In genomic region chr1:165686121-165686970, GRCh38 we compare ENCODE assay signal across 9 cellular contexts. TPM values are rescaled to one million over a fixed set of nuclear protein-coding genes. Genes with fewer than 3 reads are reported as not detected.
DNase-seq lines count a peak whose midpoint lies in the region; ATAC-seq and TF ChIP-seq lines count a peak whose summit lies in the region.
"Had no signal": no experiment of that assay in that cellular context is flagged by ENCODE, and none has a peak within 500 bp of the region (broad histone marks: within the 10 kb centered on the region; RNA-seq: fewer than 3 reads in every experiment).

No MANE protein-coding gene starts in this region.

- H3K9me3 ChIP-seq in adrenal gland (replicated peaks in 1 of 3) = no peaks in the 10 kb centered on the region

- H3K27ac ChIP-seq in brain microvascular endothelial cell = no peak overlapping the region
- H3K27ac ChIP-seq in adrenal gland = no peak overlapping the region

- no peak for TF ChIP-seq POLR2A in adrenal gland (IDR thresholded peaks at IDR 0.05)

- peak; percentile 30 for TF ChIP-seq CTCF in brain microvascular endothelial cell (IDR thresholded peaks at IDR 0.05; ENCODE audit: low read depth, low read length, missing control alignments)
- TF ChIP-seq CTCF in adrenal gland (IDR thresholded peaks at IDR 0.05) = no peak

- peaks cover 13 to 56% of the 10 kb centered on the region in 2 donors for H3K4me1 ChIP-seq in adrenal gland (replicated peaks in 1 of 2)

- WGBS in adrenal gland, 4 donors = 77 to 87% (median 82%) methylated on average over 6 of the region's 6 CpGs

- H3K36me3 ChIP-seq in brain microvascular endothelial cell (replicated peaks) (peaks cover 14% of the 10 kb centered on the region), adrenal gland (replicated peaks in 1 of 2) (peaks cover 0 to 15% of the 10 kb centered on the region in 2 donors)

- no peak overlapping the region for H3K4me3 ChIP-seq in brain microvascular endothelial cell (ENCODE audit: low read depth, low read length)
- no peak overlapping the region for H3K4me3 ChIP-seq in adrenal gland

- in situ Hi-C loops in brain microvascular endothelial cell (cut with HindIII; ENCODE audit: low pct_ligation_motif_present, low sequenced_read_pairs) = no loop called here
- in situ Hi-C loops in G401 (cut with HindIII; ENCODE audit: low sequenced_read_pairs) = no loop called here

- DNase-seq in CMK (ENCODE audit: low read depth) (peak; percentile 35), brain microvascular endothelial cell (no peak), SHP77 treated with DMSO at 0.1 percent for 48 hours (lab: John Stamatoyannopoulos, UW) (no peak), G401 (ENCODE audit: low spot score) (no peak), adrenal gland (no peak)
- DNase-seq: SW 1271 had no signal

- H3K27me3 ChIP-seq in brain microvascular endothelial cell (replicated peaks) (no peaks in the 10 kb centered on the region), adrenal gland (no peaks in the 10 kb centered on the region)

- intact Hi-C loops in adrenal gland (cut with DNase I) = loop anchor here in 1 of 2 donors (10.0 kb wide), 1 partner anchor 52 kb away; the partner anchor contains the start of gene MGST3

- ATAC-seq in GM19351 (IDR thresholded peaks at IDR 0.05; ENCODE audit: unreplicated experiment) (peak; percentile 73), HG03565 (IDR thresholded peaks at IDR 0.05; ENCODE audit: unreplicated experiment) (peak; percentile 59), HG03139 (IDR thresholded peaks at IDR 0.05; ENCODE audit: unreplicated experiment) (no peak)

RNA-seq across cellular contexts. Expression of gene ALDH9A1, which starts 12.0 kb away (rescaled TPM):
- total RNA-seq in G401 (2014; rRNA removed; shearing (Covaris generic)) = 102 and 132 TPM in 2 replicates
- total RNA-seq in adrenal gland = 100 to 1,000 TPM; 127 to 269 (median 194) TPM
- 100 to 1,000 TPM in 1 of 3 donors, 10 to 100 TPM in 2; 36.0 to 232 (median 70.0) TPM for polyA plus RNA-seq in adrenal gland

RNA-seq across cellular contexts. Expression of gene MGST3, which starts 55.3 kb away (rescaled TPM):
- 66.1 and 86.1 TPM in 2 replicates for total RNA-seq in G401 (2014; rRNA removed; shearing (Covaris generic))
- total RNA-seq in adrenal gland = 100 to 1,000 TPM; 193 to 375 (median 252) TPM
- polyA plus RNA-seq in adrenal gland = 100 to 1,000 TPM; 287 to 434 (median 289) TPM
